1 cellular context compared by ENCODE assay signal in genomic region chr9:21027295-21027694, GRCh38.
TF ChIP-seq lines count a peak whose summit lies in the region.

No MANE protein-coding gene starts in this region.

TF ChIP-seq in IMR-90, 13 proteins besides CTCF, POLR2A, EP300 and RAD21 (continued from another document):
- TF ChIP-seq ELK1 (IDR thresholded peaks at IDR 0.05; ENCODE audit: borderline replicate concordance, low read depth, low read length) (no peak), NFE2L2 (IDR thresholded peaks at IDR 0.05; ENCODE audit: low read depth, low read length) (no peak)
